ENCODE assay signal across 7 cellular contexts in the genomic region with DNA sequence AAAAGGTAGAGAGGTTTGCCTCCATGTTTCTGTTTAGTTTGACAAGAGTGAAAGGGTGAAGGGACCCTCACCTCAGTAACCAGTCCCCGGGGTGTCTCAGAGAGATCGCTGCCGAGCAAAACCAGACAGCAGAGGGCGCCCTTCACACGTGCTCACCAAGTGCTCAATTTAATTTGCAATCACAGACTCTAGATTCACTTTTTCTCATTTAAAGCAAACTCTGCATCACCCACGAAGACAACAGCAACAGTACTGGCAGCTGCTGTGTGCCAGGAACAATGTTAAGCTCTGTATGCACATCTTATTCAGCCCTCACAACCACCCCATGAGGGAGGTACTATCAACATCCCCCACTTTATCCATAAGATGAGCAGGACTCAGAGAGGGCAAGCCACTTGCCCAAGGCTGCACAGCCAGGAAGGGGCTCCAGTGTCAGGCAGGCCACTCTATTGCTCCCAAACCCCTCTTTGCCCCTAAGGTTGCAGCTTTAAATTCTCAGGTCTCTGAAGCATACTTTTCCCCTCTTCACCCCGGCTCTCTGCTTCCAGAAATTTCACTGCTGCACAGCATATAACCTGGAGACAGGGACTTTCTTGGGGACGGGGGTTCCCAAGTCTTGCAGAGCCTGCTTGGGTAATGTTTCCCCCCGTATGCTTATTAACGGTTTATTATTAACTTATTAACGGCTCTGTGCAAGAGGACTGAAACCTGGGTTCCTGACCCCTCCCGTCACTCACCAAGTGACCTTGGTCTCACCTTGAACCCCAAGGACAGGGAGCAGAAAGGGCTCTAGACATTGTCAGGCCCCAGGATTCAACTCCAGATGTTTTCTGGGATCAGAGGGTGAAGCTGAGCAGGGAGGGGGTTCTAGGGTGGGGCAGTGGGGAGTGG.
DNase-seq lines count a peak whose midpoint lies in the region; ATAC-seq and TF ChIP-seq lines count a peak whose summit lies in the region.

No MANE protein-coding gene starts in this region.

- H3K4me2 ChIP-seq in hepatocyte = no peak overlapping the region

- DNase-seq in NCI-H146 (lab: John Stamatoyannopoulos, UW) (peak; percentile 20), T-helper 22 cell (ENCODE audit: low read depth) (peak; percentile 38), astrocyte of the cerebellum (ENCODE audit: low read depth) (peak; percentile 53), hepatocyte (ENCODE audit: low spot score) (peak; percentile 82), smooth muscle cell of the brain vasculature (ENCODE audit: low read depth, low spot score) (peak; percentile 40)

- no peaks in the 10 kb centered on the region for H4K20me1 ChIP-seq in hepatocyte (ENCODE audit: insufficient read depth, poor library complexity, severe bottlenecking)

- H2AFZ ChIP-seq in hepatocyte = no peak overlapping the region

- in situ Hi-C loops in astrocyte of the cerebellum (cut with HindIII; ENCODE audit: low sequenced_read_pairs) = no loop called here

- H3K9me2 ChIP-seq in hepatocyte (replicated peaks; ENCODE audit: insufficient read depth) = no peaks in the 10 kb centered on the region

- no peaks in the 10 kb centered on the region for H3K9me3 ChIP-seq in hepatocyte (ENCODE audit: low read depth)

- H3K4me1 ChIP-seq in hepatocyte (ENCODE audit: insufficient read depth) = no peaks in the 10 kb centered on the region

- no peak for ATAC-seq in HG03520 (IDR thresholded peaks at IDR 0.05; ENCODE audit: unreplicated experiment)

- H3K27me3 ChIP-seq in hepatocyte = no peaks in the 10 kb centered on the region

- H3K27ac ChIP-seq in hepatocyte = no peak overlapping the region

- no peaks in the 10 kb centered on the region for H3K79me2 ChIP-seq in hepatocyte

- H3K4me3 ChIP-seq in astrocyte of the cerebellum (ENCODE audit: low read depth, low read length) (no peak overlapping the region), hepatocyte (no peak overlapping the region)

- no peaks in the 10 kb centered on the region for H3K36me3 ChIP-seq in hepatocyte (replicated peaks; ENCODE audit: insufficient read depth, low read depth)

- TF ChIP-seq CTCF in GM12874 (IDR thresholded peaks at IDR 0.05; ENCODE audit: insufficient read depth, low read depth, low read length) (peak; percentile 82), astrocyte of the cerebellum (IDR thresholded peaks at IDR 0.05; ENCODE audit: low read depth, low read length, missing control alignments) (peak; percentile 91), hepatocyte (IDR thresholded peaks at IDR 0.05; ENCODE audit: poor library complexity) (peak; percentile 94)

- WGBS in hepatocyte (ENCODE audit: low lambda C conversion rate, missing lambda C conversion rate) = 39% methylated on average over 12 of the region's 12 CpGs

Comparison
In these comparisons a context has a peak if more than half of its experiments do, and no peak if none do; other contexts are left out.
1. DNase-seq: peak in every context shown above with its lines; median percentile 82 in hepatocyte; 53 in astrocyte of the cerebellum; 40 in smooth muscle cell of the brain vasculature; 38 in T-helper 22 cell; 20 in NCI-H146.